In the genomic region with DNA sequence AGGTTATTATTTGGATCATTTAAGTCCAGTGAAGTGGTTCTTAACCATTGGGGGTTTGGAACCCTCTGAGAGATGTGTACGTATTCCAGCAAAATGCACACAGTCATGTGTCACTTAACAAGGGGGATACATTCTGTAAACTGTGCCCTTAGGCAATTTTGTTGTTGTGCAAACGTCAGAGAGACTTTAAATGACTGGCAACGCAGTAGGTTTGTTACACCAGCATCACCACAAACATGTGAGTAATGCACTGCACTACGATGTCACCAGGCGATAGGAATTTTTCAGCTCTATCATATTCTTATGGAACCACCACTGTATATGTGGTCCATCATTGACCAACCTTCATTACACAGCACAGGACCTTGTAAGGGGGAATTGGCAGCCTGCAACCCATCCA, we compare ENCODE assay signal across 18 cellular contexts. TPM values are rescaled to one million over a fixed set of nuclear protein-coding genes. Genes with fewer than 3 reads are reported as not detected.
DNase-seq lines count a peak whose midpoint lies in the region; TF ChIP-seq lines count a peak whose summit lies in the region.
"Had no signal": no experiment of that assay in that cellular context is flagged by ENCODE, and none has a peak within 500 bp of the region (broad histone marks: within the 10 kb centered on the region; RNA-seq: fewer than 3 reads in every experiment).

No MANE protein-coding gene starts in this region.

- no peaks in the 10 kb centered on the region for H3K9me2 ChIP-seq in OCI-LY7 (ENCODE audit: insufficient read depth, low read length)

- H3K4me3 Mint-ChIP-seq in mesothelial cell of epicardium: no peak overlapping the region
- H3K4me3 Mint-ChIP-seq: activated naive CD8-positive, alpha-beta T cell treated with anti-CD3 and anti-CD28 coated beads for 36 hours; activated T-cell treated with anti-CD3 and anti-CD28 coated beads, Interleukin-2, amount 50 U/mL, for 4 hours had no signal

- peak overlapping the region in 3 of 4 donors; percentile 9 to 78 (median 51) for H3K27ac ChIP-seq in transverse colon
- H3K27ac ChIP-seq in OCI-LY7 (ENCODE audit: low read depth, low read length, poor library complexity, severe bottlenecking): no peak overlapping the region
- H3K27ac ChIP-seq: BLaER1, HL-60, skin epidermis, thoracic aorta had no signal

- H3K27me3 ChIP-seq in transverse colon: no peaks in the 10 kb centered on the region
- H3K27me3 ChIP-seq: BLaER1 had no signal

- TF ChIP-seq POLR2A in transverse colon (IDR thresholded peaks at IDR 0.05): no peak

- H3K9me3 Mint-ChIP-seq in mesothelial cell of epicardium: no peaks in the 10 kb centered on the region
- H3K9me3 Mint-ChIP-seq: activated naive CD8-positive, alpha-beta T cell treated with anti-CD3 and anti-CD28 coated beads for 36 hours; activated T-cell treated with anti-CD3 and anti-CD28 coated beads, Interleukin-2, amount 50 U/mL, for 4 hours had no signal

- 85 to 100% methylated on average over 3 to 5 of the region's 5 CpGs for WGBS in transverse colon (ENCODE audit: low coverage in 1 of 2), 2 donors

- TF ChIP-seq CTCF in cardiac fibroblast (IDR thresholded peaks at IDR 0.05; ENCODE audit: low read depth, low read length) (no peak), transverse colon (IDR thresholded peaks at IDR 0.05) (no peak), OCI-LY7 (conservative IDR thresholded peaks at IDR 0.05; ENCODE audit: low read length) (no peak), mesothelial cell of epicardium (IDR thresholded peaks at IDR 0.05; ENCODE audit: unreplicated experiment) (no peak)

- in situ Hi-C loops in transverse colon (cut with MboI; ENCODE audit: low pct_ligation_motif_present in 1 of 4, low pct_unique_long_range_greater_than_20kb in 1 of 4, low sequenced_read_pairs in 3 of 4): loop anchor here in 1 of 4 donors (25.0 kb wide), 2 partner anchors 334 to 459 kb away; partner anchors contain the start of genes GNAI3, GPR61, GSTM2 and GSTM4

- H3K4me3 ChIP-seq in cardiac fibroblast (replicated peaks in 1 of 2; ENCODE audit: low read depth in 2 of 2, low read length in 2 of 2) (no peak overlapping the region), transverse colon (no peak overlapping the region), OCI-LY7 (ENCODE audit: low read depth, low read length, poor library complexity, severe bottlenecking) (no peak overlapping the region)
- H3K4me3 ChIP-seq: BLaER1, skin epidermis, thoracic aorta had no signal

- no peak for TF ChIP-seq EP300 in transverse colon (IDR thresholded peaks at IDR 0.05; ENCODE audit: low read depth)

- H3K36me3 ChIP-seq in transverse colon (no peaks in the 10 kb centered on the region), OCI-LY7 (ENCODE audit: insufficient read depth, low read length) (peaks cover 8% of the 10 kb centered on the region; the same call in 1 of the 2 replicates)

- no peak overlapping the region for H3K4me2 ChIP-seq in OCI-LY7 (ENCODE audit: low read length)
- H3K4me2 ChIP-seq: BLaER1 had no signal

- no peak overlapping the region for H3K27ac Mint-ChIP-seq in mesothelial cell of epicardium
- H3K27ac Mint-ChIP-seq: activated naive CD8-positive, alpha-beta T cell treated with anti-CD3 and anti-CD28 coated beads for 36 hours had no signal

- CTCF ChIA-PET in OCI-LY7 (lab: Charles Lee; ENCODE audit: unreplicated experiment): no interaction called here

- POLR2A ChIA-PET in OCI-LY7 (lab: Charles Lee): no interaction called here

- H4K20me1 ChIP-seq in OCI-LY7 (ENCODE audit: insufficient read depth, low read length): no peaks in the 10 kb centered on the region

- no peaks in the 10 kb centered on the region for H3K9me3 ChIP-seq in transverse colon
- H3K9me3 ChIP-seq in OCI-LY7 (ENCODE audit: low read length): no peaks in the 10 kb centered on the region
- H3K9me3 ChIP-seq: BLaER1, thoracic aorta had no signal

- DNase-seq in NCI-H460 (ENCODE audit: extremely low read depth, low read depth): peak; percentile 48
- peak; percentile 43 to 55 for DNase-seq in cardiac fibroblast (ENCODE audit: low read depth in 2 of 2)
- DNase-seq in islet precursor cell: peak; percentile 71
- DNase-seq in transverse colon: no peak
- DNase-seq in OCI-LY7 (ENCODE audit: low spot score): no peak
- no peak for DNase-seq in mesothelial cell of epicardium (ENCODE audit: low spot score in 2 of 2, unreplicated experiment in 2 of 2)
- DNase-seq in SKM-1 treated with dmso at 0.1 percent for 144 hours (lab: John Stamatoyannopoulos, UW; ENCODE audit: unreplicated experiment): no peak
- DNase-seq: activated CD4-positive, alpha-beta T cell treated with anti-CD3 and anti-CD28 coated beads, Interleukin-2, amount 50 U/mL, for 48 hours; activated naive CD8-positive, alpha-beta T cell treated with anti-CD3 and anti-CD28 coated beads for 36 hours; activated T-cell treated with anti-CD3 and anti-CD28 coated beads, Interleukin-2, amount 50 U/mL, for 4 hours; NCI-H1048; NCI-H526; stimulated activated CD4-positive, alpha-beta T cell treated with anti-CD3 and anti-CD28 coated beads, Interleukin-4, amount 100 ng/mL, for 24 hours had no signal

- intact Hi-C loops in transverse colon (cut with DNase I; ENCODE audit: low total_unique reads) (no loop called here), OCI-LY7 (cut with micrococcal nuclease; ENCODE audit: unreplicated experiment) (no loop called here)

- peaks cover 11% of the 10 kb centered on the region for H3K36me3 Mint-ChIP-seq in mesothelial cell of epicardium

- H3K4me1 ChIP-seq in transverse colon (peaks cover 29 to 58% (median 41%) of the 10 kb centered on the region in 4 donors), OCI-LY7 (ENCODE audit: insufficient read depth, low read length, poor library complexity, severe bottlenecking) (no peaks in the 10 kb centered on the region)

- H2AFZ ChIP-seq in OCI-LY7 (ENCODE audit: low read length): no peak overlapping the region
- H2AFZ ChIP-seq: parathyroid adenoma had no signal

- no peaks in the 10 kb centered on the region for H3K79me2 ChIP-seq in OCI-LY7 (ENCODE audit: insufficient read depth, low read depth, low read length)

- no TSS peak for BruUV-seq in OCI-LY7 (replicated peaks; lab: Mats Ljungman, UMichigan)

- peaks cover 36% of the 10 kb centered on the region for H3K4me1 Mint-ChIP-seq in mesothelial cell of epicardium

- H3K27me3 Mint-ChIP-seq in mesothelial cell of epicardium (ENCODE audit: low read depth): no peaks in the 10 kb centered on the region
- H3K27me3 Mint-ChIP-seq: activated naive CD8-positive, alpha-beta T cell treated with anti-CD3 and anti-CD28 coated beads for 36 hours had no signal

RNA-seq across cellular contexts. Expression of gene AHCYL1, which starts 11.9 kb away (rescaled TPM):
- 54.8 and 66.8 TPM in 2 replicates for total RNA-seq in NCI-H460 (2014; rRNA removed; shearing (Covaris generic))
- polyA plus RNA-seq in NCI-H460 (2014; cell fraction: nucleus; rRNA removed): 56.6 and 84.1 TPM in 2 replicates
- 10 to 100 TPM; 31.8 to 71.5 (median 51.3) TPM for total RNA-seq in transverse colon
- total RNA-seq in OCI-LY7 (2014; rRNA removed; shearing (Covaris generic)): 18.5 and 20.5 TPM in 2 replicates
- total RNA-seq in OCI-LY7 (2022): 45.5 and 52.8 TPM in 2 replicates
- 98.7 to 102 TPM (median 102 TPM) in 3 replicates for total RNA-seq in mesothelial cell of epicardium

RNA-seq across cellular contexts. Expression of gene STRIP1, which starts 37.9 kb away (rescaled TPM):
- total RNA-seq in NCI-H460 (2014; rRNA removed; shearing (Covaris generic)): 20.8 and 22.5 TPM in 2 replicates
- 33.1 and 45.8 TPM in 2 replicates for polyA plus RNA-seq in NCI-H460 (2014; cell fraction: nucleus; rRNA removed)
- total RNA-seq in transverse colon (10 to 100 TPM; 32.6 to 72.2 (median 58.7) TPM), OCI-LY7 (2022) (42.2 and 43.7 TPM in 2 replicates), mesothelial cell of epicardium (93.8 to 99.2 TPM (median 96.0 TPM) in 3 replicates)
- 33.1 and 45.5 TPM in 2 replicates for total RNA-seq in OCI-LY7 (2014; rRNA removed; shearing (Covaris generic))

Comparison
In these comparisons a context has a peak if more than half of its experiments do, and no peak if none do; other contexts are left out.
1. DNase-seq: peak in NCI-H460 (single experiment), cardiac fibroblast (2 of 2) and islet precursor cell (single experiment); none in transverse colon (single experiment), OCI-LY7 (single experiment), mesothelial cell of epicardium (0 of 2) and SKM-1 treated with dmso at 0.1 percent for 144 hours (single experiment).